1 cellular context compared by ENCODE assay signal in genomic region chr17:16243811-16244567, GRCh38.
TF ChIP-seq lines count a peak whose summit lies in the region.

No MANE protein-coding gene starts in this region.

TF ChIP-seq in HepG2, 621 proteins besides CTCF, POLR2A, EP300 and RAD21:
- TF ChIP-seq FOSL2 (CRISPR knock-in tag; IDR thresholded peaks at IDR 0.05) (peak; percentile 52; the same call in 1 of the 2 replicates), SALL1 (CRISPR knock-in tag; IDR thresholded peaks at IDR 0.05) (peak; percentile 29; the same call in 1 of the 2 replicates), HDAC1 (CRISPR knock-in tag; IDR thresholded peaks at IDR 0.05) (no peak), KLF15 (CRISPR knock-in tag; IDR thresholded peaks at IDR 0.05; ENCODE audit: borderline replicate concordance) (peak; percentile 43; the same call in 1 of the 2 replicates), ONECUT2 (CRISPR knock-in tag; IDR thresholded peaks at IDR 0.05) (peak; percentile 48; the same call in 1 of the 2 replicates), HOXA7 (CRISPR knock-in tag; IDR thresholded peaks at IDR 0.05) (no peak), NFYB (CRISPR knock-in tag; IDR thresholded peaks at IDR 0.05) (0 out of 2 replicates have a peak, but pooled peaks have one; percentile 15), REXO4 (CRISPR knock-in tag; IDR thresholded peaks at IDR 0.05; ENCODE audit: borderline replicate concordance) (no peak), ZNF281 (CRISPR knock-in tag; IDR thresholded peaks at IDR 0.05; ENCODE audit: borderline replicate concordance) (no peak), ETV5 (CRISPR knock-in tag; IDR thresholded peaks at IDR 0.05; ENCODE audit: borderline replicate concordance) (peak; percentile 9; the same call in 1 of the 2 replicates), ZMYM4 (CRISPR knock-in tag; IDR thresholded peaks at IDR 0.05) (peak; percentile 43), POGZ (CRISPR knock-in tag; IDR thresholded peaks at IDR 0.05) (0 out of 2 replicates have a peak, but pooled peaks have one; percentile 37)
TF ChIP-seq in HepG2: peak in this region for 8.
